26 cellular contexts compared by ENCODE assay signal in genomic region chr15:39074341-39074740, GRCh38.
DNase-seq lines count a peak whose midpoint lies in the region; ATAC-seq and TF ChIP-seq lines count a peak whose summit lies in the region.
"Had no signal": no experiment of that assay in that cellular context is flagged by ENCODE, and none has a peak within 500 bp of the region (broad histone marks: within the 10 kb centered on the region; RNA-seq: fewer than 3 reads in every experiment).

No MANE protein-coding gene starts in this region.

- TF ChIP-seq RAD21 in IMR-90 (IDR thresholded peaks at IDR 0.05; ENCODE audit: low read length) = no peak

- no peak for TF ChIP-seq CTCF in IMR-90 (conservative IDR thresholded peaks at IDR 0.05; ENCODE audit: low read depth, low read length)
- no peak for TF ChIP-seq CTCF in fibroblast of the aortic adventitia (IDR thresholded peaks at IDR 0.05; ENCODE audit: insufficient read depth, low read length)
- no peak for TF ChIP-seq CTCF in osteoblast (IDR thresholded peaks at IDR 0.05; ENCODE audit: extremely low read depth, low read depth, low read length)
- TF ChIP-seq CTCF in vagina (IDR thresholded peaks at IDR 0.05) = no peak

- H3K79me1 ChIP-seq in IMR-90 (ENCODE audit: low read depth in 1 of 2, low read length in 2 of 2) = no peaks in the 10 kb centered on the region

- no peak overlapping the region for H2AK5ac ChIP-seq in IMR-90 (ENCODE audit: low read depth, low read length)

- H4K91ac ChIP-seq in IMR-90 (ENCODE audit: insufficient read depth, low read depth, low read length) = no peak overlapping the region

- H3K27me3 Mint-ChIP-seq in activated naive CD4-positive, alpha-beta T cell treated with anti-CD3 and anti-CD28 coated beads, Interleukin-2, amount 50 U/mL, for 24 hours = peaks cover 10% of the 10 kb centered on the region

- H3K79me2 ChIP-seq in osteoblast (ENCODE audit: insufficient read depth, low read length) = no peaks in the 10 kb centered on the region

- no peak overlapping the region; the same call in 1 of the 2 replicates for H3K18ac ChIP-seq in IMR-90 (ENCODE audit: low read depth, low read length)

- H3K9me1 ChIP-seq in IMR-90 (ENCODE audit: insufficient read depth, low read length) = 0 out of 2 replicates have a peak, but pooled peaks cover 3% of the 10 kb centered on the region

- H2BK20ac ChIP-seq in IMR-90 (ENCODE audit: low read depth, low read length) = peak overlapping the region; percentile 58; the same call in 1 of the 2 replicates

- H3K9me3 Mint-ChIP-seq in activated naive CD4-positive, alpha-beta T cell treated with anti-CD3 and anti-CD28 coated beads, Interleukin-2, amount 50 U/mL, for 24 hours = no peaks in the 10 kb centered on the region
- H3K9me3 Mint-ChIP-seq: CD4-positive, alpha-beta memory T cell had no signal

- in situ Hi-C loops in IMR-90 (cut with MboI; ENCODE audit: low sequenced_read_pairs) = no loop called here

- H2BK15ac ChIP-seq in IMR-90 (ENCODE audit: low read depth, low read length) = no peak overlapping the region; the same call in 2 of the 3 replicates

- intact Hi-C loops in IMR-90 (cut with micrococcal nuclease) (no loop called here), vagina (cut with DNase I) (no loop called here)

- no peak overlapping the region for H3K56ac ChIP-seq in IMR-90 (ENCODE audit: extremely low read depth, insufficient read depth, low read length)

- dilution Hi-C loops in IMR-90 (cut with HindIII; ENCODE audit: low sequenced_read_pairs, unreplicated experiment) = no loop called here

- H4K5ac ChIP-seq in IMR-90 (ENCODE audit: low read depth, low read length) = no peak overlapping the region

- no peak overlapping the region for H3K4me3 Mint-ChIP-seq in activated naive CD4-positive, alpha-beta T cell treated with anti-CD3 and anti-CD28 coated beads, Interleukin-2, amount 50 U/mL, for 24 hours
- H3K4me3 Mint-ChIP-seq: CD14-positive monocyte; CD4-positive, alpha-beta memory T cell; CD8-positive, alpha-beta memory T cell had no signal

- H3K27ac ChIP-seq in IMR-90 (ENCODE audit: insufficient read depth, low read length) (no peak overlapping the region), osteoblast (ENCODE audit: low read depth, low read length) (peak overlapping the region; percentile 7), vagina (no peak overlapping the region)
- H3K27ac ChIP-seq: BLaER1 had no signal

- peak overlapping the region; percentile 14; the same call in 1 of the 2 replicates for H2BK120ac ChIP-seq in IMR-90 (ENCODE audit: low read depth, low read length)

- no peaks in the 10 kb centered on the region for H3K36me3 Mint-ChIP-seq in activated naive CD4-positive, alpha-beta T cell treated with anti-CD3 and anti-CD28 coated beads, Interleukin-2, amount 50 U/mL, for 24 hours
- H3K36me3 Mint-ChIP-seq: CD14-positive monocyte; CD4-positive, alpha-beta memory T cell; CD4-positive, CD25-positive, alpha-beta regulatory T cell; CD8-positive, alpha-beta memory T cell had no signal

- H3K9me3 ChIP-seq in IMR-90 (ENCODE audit: control insufficient read depth, insufficient read depth, low read length) = no peaks in the 10 kb centered on the region
- H3K9me3 ChIP-seq in osteoblast (ENCODE audit: low read depth, low read length) = no peaks in the 10 kb centered on the region
- no peaks in the 10 kb centered on the region for H3K9me3 ChIP-seq in vagina
- H3K9me3 ChIP-seq: BE2C, BLaER1 had no signal

- BruUV-seq in IMR-90 (replicated peaks; lab: Mats Ljungman, UMichigan) = no TSS peak

- no peak overlapping the region for H2AK9ac ChIP-seq in IMR-90 (replicated peaks; ENCODE audit: low read depth, low read length, poor library complexity)

- DNase-seq in activated naive CD4-positive, alpha-beta T cell treated with Interleukin-2 at 50 U/mL for 16 hours = no peak
- DNase-seq in IMR-90 = peak; percentile 22
- peak; percentile 37 for DNase-seq in fibroblast of the aortic adventitia (ENCODE audit: low read depth)
- no peak for DNase-seq in osteoblast (ENCODE audit: insufficient read length, low spot score, missing footprints)
- no peak for DNase-seq in superior temporal gyrus (ENCODE audit: extremely low spot score)
- no peak for DNase-seq in vagina (ENCODE audit: extremely low spot score in 2 of 2)
- DNase-seq in RKO (ENCODE audit: low spot score) = no peak
- DNase-seq: 8988T; ACHN; BE2C; C1 segment of cervical spinal cord; CD4-positive, alpha-beta memory T cell; CD4-positive, CD25-positive, alpha-beta regulatory T cell; CD8-positive, alpha-beta memory T cell; COR-L47; DMS 273 treated with DMSO at 0.1 percent for 48 hours; DMS153; DMS53; DMS79; DND-41; EL; GDM1 had no signal

- no peak overlapping the region; a peak in 1 of 4 replicates for H4K8ac ChIP-seq in IMR-90 (ENCODE audit: low read depth in 2 of 2, low read length in 2 of 2)

- H3K27me3 ChIP-seq in IMR-90 (ENCODE audit: control insufficient read depth, insufficient read depth, low read length) (no peaks in the 10 kb centered on the region), osteoblast (ENCODE audit: insufficient read depth, low read length) (no peaks in the 10 kb centered on the region), vagina (no peaks in the 10 kb centered on the region)
- H3K27me3 ChIP-seq: BLaER1 had no signal

- CTCF ChIA-PET in IMR-90 (lab: Yijun Ruan, JAX) = interaction anchor here (0.6 to 0.7 kb wide), 2 partner anchors 17 to 26 kb away, joined by 3 to 4 read pairs; no protein-coding TSS in a partner anchor

- H4K20me1 ChIP-seq in IMR-90 (ENCODE audit: insufficient read depth, low read length) (no peaks in the 10 kb centered on the region), osteoblast (ENCODE audit: insufficient read depth, low read length) (no peaks in the 10 kb centered on the region)
- H4K20me1 ChIP-seq: BLaER1 had no signal

- H3K4me3 ChIP-seq in IMR-90 (ENCODE audit: insufficient read depth, low read depth, low read length) (no peak overlapping the region), fibroblast of the aortic adventitia (ENCODE audit: low read depth, low read length) (no peak overlapping the region), osteoblast (ENCODE audit: insufficient read depth, low read length) (no peak overlapping the region), vagina (no peak overlapping the region)
- H3K4me3 ChIP-seq: BLaER1, GM12878 had no signal

- no peaks in the 10 kb centered on the region for H3K36me3 ChIP-seq in IMR-90 (ENCODE audit: control insufficient read depth, insufficient read depth, low read length)
- no peaks in the 10 kb centered on the region for H3K36me3 ChIP-seq in osteoblast (ENCODE audit: insufficient read depth, low read length)
- H3K36me3 ChIP-seq in vagina = no peaks in the 10 kb centered on the region
- H3K36me3 ChIP-seq: BE2C, BLaER1 had no signal

- H3K4me1 Mint-ChIP-seq in activated naive CD4-positive, alpha-beta T cell treated with anti-CD3 and anti-CD28 coated beads, Interleukin-2, amount 50 U/mL, for 24 hours = no peaks in the 10 kb centered on the region
- H3K4me1 Mint-ChIP-seq: CD4-positive, alpha-beta memory T cell; CD4-positive, CD25-positive, alpha-beta regulatory T cell; CD8-positive, alpha-beta memory T cell had no signal

- H3K4me1 ChIP-seq in IMR-90 (ENCODE audit: control insufficient read depth, insufficient read depth, low read length) (peaks cover 10% of the 10 kb centered on the region; the same call in 1 of the 2 replicates), osteoblast (ENCODE audit: insufficient read depth, low read length) (peaks cover 13% of the 10 kb centered on the region), vagina (no peaks in the 10 kb centered on the region)
- H3K4me1 ChIP-seq: BE2C, BLaER1 had no signal

- H2AFZ ChIP-seq in IMR-90 (replicated peaks; ENCODE audit: low read length, poor library complexity) (no peak overlapping the region), osteoblast (ENCODE audit: low read length) (no peak overlapping the region)

- peak overlapping the region; percentile 84 for H3K27ac Mint-ChIP-seq in activated naive CD4-positive, alpha-beta T cell treated with anti-CD3 and anti-CD28 coated beads, Interleukin-2, amount 50 U/mL, for 24 hours
- H3K27ac Mint-ChIP-seq: CD14-positive monocyte; CD4-positive, CD25-positive, alpha-beta regulatory T cell had no signal

- H3K4ac ChIP-seq in IMR-90 (ENCODE audit: low read depth, low read length) = peak overlapping the region; percentile 65

- H3K14ac ChIP-seq in IMR-90 (replicated peaks; ENCODE audit: low read depth, low read length) = peak overlapping the region; percentile 62

- ATAC-seq in IMR-90 (ENCODE audit: low read depth) = no peak
- ATAC-seq: GM12878 had no signal

- no CpG with 5 or more reads among the region's 2 CpGs for WGBS in IMR-90 (ENCODE audit: extremely low coverage in 2 of 2, insufficient read length in 1 of 2), 2 experiments

- peak overlapping the region; percentile 55 for H2BK5ac ChIP-seq in IMR-90 (ENCODE audit: low read depth, low read length, poor library complexity, severe bottlenecking)

- POLR2A ChIA-PET in IMR-90 (lab: Charles Lee; ENCODE audit: unreplicated experiment) = no interaction called here

- H3K9ac ChIP-seq in IMR-90 (ENCODE audit: low read depth, low read length) = no peak overlapping the region
- H3K9ac ChIP-seq: BLaER1 had no signal

- TF ChIP-seq POLR2A in IMR-90 (IDR thresholded peaks at IDR 0.05; ENCODE audit: low read depth, low read length) (no peak), vagina (IDR thresholded peaks at IDR 0.05) (no peak)

- H3K23ac ChIP-seq in IMR-90 (ENCODE audit: low read depth, low read length) = no peak overlapping the region

- no peak overlapping the region for H3K4me2 ChIP-seq in IMR-90 (ENCODE audit: low read depth, low read length)
- no peak overlapping the region for H3K4me2 ChIP-seq in osteoblast (ENCODE audit: insufficient read depth, low read length)
- H3K4me2 ChIP-seq: BLaER1 had no signal

TF ChIP-seq in IMR-90, 13 proteins besides CTCF, POLR2A, EP300 and RAD21 (continues in another document):
- TF ChIP-seq, protein P1, sequence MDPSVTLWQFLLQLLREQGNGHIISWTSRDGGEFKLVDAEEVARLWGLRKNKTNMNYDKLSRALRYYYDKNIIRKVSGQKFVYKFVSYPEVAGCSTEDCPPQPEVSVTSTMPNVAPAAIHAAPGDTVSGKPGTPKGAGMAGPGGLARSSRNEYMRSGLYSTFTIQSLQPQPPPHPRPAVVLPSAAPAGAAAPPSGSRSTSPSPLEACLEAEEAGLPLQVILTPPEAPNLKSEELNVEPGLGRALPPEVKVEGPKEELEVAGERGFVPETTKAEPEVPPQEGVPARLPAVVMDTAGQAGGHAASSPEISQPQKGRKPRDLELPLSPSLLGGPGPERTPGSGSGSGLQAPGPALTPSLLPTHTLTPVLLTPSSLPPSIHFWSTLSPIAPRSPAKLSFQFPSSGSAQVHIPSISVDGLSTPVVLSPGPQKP (IDR thresholded peaks at IDR 0.05; ENCODE audit: borderline replicate concordance, low read depth, low read length) = no peak
- no peak for TF ChIP-seq BHLHE40 (IDR thresholded peaks at IDR 0.05; ENCODE audit: low read depth, low read length)
- TF ChIP-seq, protein P2, sequence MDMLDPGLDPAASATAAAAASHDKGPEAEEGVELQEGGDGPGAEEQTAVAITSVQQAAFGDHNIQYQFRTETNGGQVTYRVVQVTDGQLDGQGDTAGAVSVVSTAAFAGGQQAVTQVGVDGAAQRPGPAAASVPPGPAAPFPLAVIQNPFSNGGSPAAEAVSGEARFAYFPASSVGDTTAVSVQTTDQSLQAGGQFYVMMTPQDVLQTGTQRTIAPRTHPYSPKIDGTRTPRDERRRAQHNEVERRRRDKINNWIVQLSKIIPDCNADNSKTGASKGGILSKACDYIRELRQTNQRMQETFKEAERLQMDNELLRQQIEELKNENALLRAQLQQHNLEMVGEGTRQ (IDR thresholded peaks at IDR 0.05; ENCODE audit: low read depth, low read length) = no peak

Comparison
In these comparisons a context has a peak if more than half of its experiments do, and no peak if none do; other contexts are left out.
1. DNase-seq: peak in IMR-90 (single experiment) and fibroblast of the aortic adventitia (single experiment); none in activated naive CD4-positive, alpha-beta T cell treated with Interleukin-2 at 50 U/mL for 16 hours (single experiment), osteoblast (single experiment), superior temporal gyrus (single experiment), vagina (0 of 2) and RKO (single experiment).